In the genomic region with DNA sequence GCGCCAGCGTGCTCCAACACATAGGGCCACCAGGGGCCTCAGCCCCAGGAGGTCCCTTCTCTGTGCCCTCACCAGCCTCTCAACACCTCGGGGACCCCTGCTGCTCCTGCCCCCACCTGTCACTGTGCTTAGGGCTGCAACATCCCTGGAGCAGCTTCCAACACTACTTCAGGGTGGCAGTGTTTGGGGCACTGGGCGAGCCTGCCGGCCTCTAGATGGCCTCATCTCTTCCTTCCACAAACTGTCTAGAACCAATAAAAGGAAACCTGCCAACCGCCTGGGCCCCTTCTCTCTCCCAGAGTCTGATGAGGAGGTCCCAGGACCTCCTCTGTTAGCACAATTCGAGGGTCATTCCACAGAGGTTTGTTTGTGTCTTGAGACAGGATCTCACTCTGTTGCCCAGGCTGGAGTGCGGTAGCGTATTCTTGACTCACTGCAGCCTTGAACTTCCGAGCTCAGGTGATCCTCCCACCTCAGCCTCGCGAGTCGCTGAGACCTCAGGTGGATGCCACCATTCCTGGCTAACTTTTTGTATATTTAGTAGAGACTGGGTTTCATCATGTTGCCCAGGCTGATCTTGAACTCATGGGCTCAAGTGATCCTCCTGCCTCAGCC, we compare ENCODE assay signal across 2 cellular contexts.
TF ChIP-seq lines count a peak whose summit lies in the region.

No MANE protein-coding gene starts in this region.

TF ChIP-seq in K562, 482 proteins besides CTCF, POLR2A, EP300 and RAD21:
- no peak for TF ChIP-seq ZNF165 (CRISPR knock-in tag; IDR thresholded peaks at IDR 0.05; ENCODE audit: borderline replicate concordance)
- no peak for TF ChIP-seq GABPB2 (CRISPR knock-in tag; conservative IDR thresholded peaks at IDR 0.05)
- TF ChIP-seq GABPA (tag; conservative IDR thresholded peaks at IDR 0.05; ENCODE audit: low read depth): no peak
- TF ChIP-seq, protein P1, sequence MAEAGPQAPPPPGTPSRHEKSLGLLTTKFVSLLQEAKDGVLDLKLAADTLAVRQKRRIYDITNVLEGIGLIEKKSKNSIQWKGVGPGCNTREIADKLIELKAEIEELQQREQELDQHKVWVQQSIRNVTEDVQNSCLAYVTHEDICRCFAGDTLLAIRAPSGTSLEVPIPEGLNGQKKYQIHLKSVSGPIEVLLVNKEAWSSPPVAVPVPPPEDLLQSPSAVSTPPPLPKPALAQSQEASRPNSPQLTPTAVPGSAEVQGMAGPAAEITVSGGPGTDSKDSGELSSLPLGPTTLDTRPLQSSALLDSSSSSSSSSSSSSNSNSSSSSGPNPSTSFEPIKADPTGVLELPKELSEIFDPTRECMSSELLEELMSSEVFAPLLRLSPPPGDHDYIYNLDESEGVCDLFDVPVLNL (CRISPR knock-in tag; IDR thresholded peaks at IDR 0.05; ENCODE audit: low read depth): no peak
- no peak for TF ChIP-seq CHD4 (IDR thresholded peaks at IDR 0.05; ENCODE audit: insufficient read depth, insufficient replicate concordance, low read depth, low read length, poor library complexity, severe bottlenecking)
- no peak for TF ChIP-seq TFE3 (CRISPR knock-in tag; IDR thresholded peaks at IDR 0.05)
- TF ChIP-seq ELF4 (CRISPR knock-in tag; IDR thresholded peaks at IDR 0.05): no peak
- TF ChIP-seq ZNF121 (CRISPR knock-in tag; conservative IDR thresholded peaks at IDR 0.05): peak; percentile 25; the same call in 1 of the 2 replicates

TF ChIP-seq in liver, 16 proteins besides CTCF, POLR2A, EP300 and RAD21:
- TF ChIP-seq ZBTB33 (IDR thresholded peaks at IDR 0.05): no peak
- no peak for TF ChIP-seq FOXA2 (IDR thresholded peaks at IDR 0.05)
- TF ChIP-seq HNF4A (conservative IDR thresholded peaks at IDR 0.05): no peak
- TF ChIP-seq, protein P2, sequence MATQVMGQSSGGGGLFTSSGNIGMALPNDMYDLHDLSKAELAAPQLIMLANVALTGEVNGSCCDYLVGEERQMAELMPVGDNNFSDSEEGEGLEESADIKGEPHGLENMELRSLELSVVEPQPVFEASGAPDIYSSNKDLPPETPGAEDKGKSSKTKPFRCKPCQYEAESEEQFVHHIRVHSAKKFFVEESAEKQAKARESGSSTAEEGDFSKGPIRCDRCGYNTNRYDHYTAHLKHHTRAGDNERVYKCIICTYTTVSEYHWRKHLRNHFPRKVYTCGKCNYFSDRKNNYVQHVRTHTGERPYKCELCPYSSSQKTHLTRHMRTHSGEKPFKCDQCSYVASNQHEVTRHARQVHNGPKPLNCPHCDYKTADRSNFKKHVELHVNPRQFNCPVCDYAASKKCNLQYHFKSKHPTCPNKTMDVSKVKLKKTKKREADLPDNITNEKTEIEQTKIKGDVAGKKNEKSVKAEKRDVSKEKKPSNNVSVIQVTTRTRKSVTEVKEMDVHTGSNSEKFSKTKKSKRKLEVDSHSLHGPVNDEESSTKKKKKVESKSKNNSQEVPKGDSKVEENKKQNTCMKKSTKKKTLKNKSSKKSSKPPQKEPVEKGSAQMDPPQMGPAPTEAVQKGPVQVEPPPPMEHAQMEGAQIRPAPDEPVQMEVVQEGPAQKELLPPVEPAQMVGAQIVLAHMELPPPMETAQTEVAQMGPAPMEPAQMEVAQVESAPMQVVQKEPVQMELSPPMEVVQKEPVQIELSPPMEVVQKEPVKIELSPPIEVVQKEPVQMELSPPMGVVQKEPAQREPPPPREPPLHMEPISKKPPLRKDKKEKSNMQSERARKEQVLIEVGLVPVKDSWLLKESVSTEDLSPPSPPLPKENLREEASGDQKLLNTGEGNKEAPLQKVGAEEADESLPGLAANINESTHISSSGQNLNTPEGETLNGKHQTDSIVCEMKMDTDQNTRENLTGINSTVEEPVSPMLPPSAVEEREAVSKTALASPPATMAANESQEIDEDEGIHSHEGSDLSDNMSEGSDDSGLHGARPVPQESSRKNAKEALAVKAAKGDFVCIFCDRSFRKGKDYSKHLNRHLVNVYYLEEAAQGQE (IDR thresholded peaks at IDR 0.05): no peak
- no peak for TF ChIP-seq YY1 (IDR thresholded peaks at IDR 0.05)
- TF ChIP-seq, protein P3, sequence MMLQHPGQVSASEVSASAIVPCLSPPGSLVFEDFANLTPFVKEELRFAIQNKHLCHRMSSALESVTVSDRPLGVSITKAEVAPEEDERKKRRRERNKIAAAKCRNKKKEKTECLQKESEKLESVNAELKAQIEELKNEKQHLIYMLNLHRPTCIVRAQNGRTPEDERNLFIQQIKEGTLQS (IDR thresholded peaks at IDR 0.05): no peak
- no peak for TF ChIP-seq SP1 (IDR thresholded peaks at IDR 0.05)
- no peak for TF ChIP-seq JUND (IDR thresholded peaks at IDR 0.05)
- no peak for TF ChIP-seq TAF1 (conservative IDR thresholded peaks at IDR 0.05)
- TF ChIP-seq RXRA (IDR thresholded peaks at IDR 0.05): no peak
- TF ChIP-seq, protein P4, sequence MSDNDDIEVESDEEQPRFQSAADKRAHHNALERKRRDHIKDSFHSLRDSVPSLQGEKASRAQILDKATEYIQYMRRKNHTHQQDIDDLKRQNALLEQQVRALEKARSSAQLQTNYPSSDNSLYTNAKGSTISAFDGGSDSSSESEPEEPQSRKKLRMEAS (IDR thresholded peaks at IDR 0.05): no peak
- TF ChIP-seq EGR1 (IDR thresholded peaks at IDR 0.05; ENCODE audit: low read depth in 2 of 2): no peak
- TF ChIP-seq NR2F2 (IDR thresholded peaks at IDR 0.05): no peak
- no peak for TF ChIP-seq GABPA (IDR thresholded peaks at IDR 0.05 in 1 of 2, conservative IDR thresholded peaks at IDR 0.05 in 1 of 2)
- no peak for TF ChIP-seq FOXA1 (IDR thresholded peaks at IDR 0.05)
TF ChIP-seq in liver: peak in this region for 0.
